24 cellular contexts compared by ENCODE assay signal in the genomic region with DNA sequence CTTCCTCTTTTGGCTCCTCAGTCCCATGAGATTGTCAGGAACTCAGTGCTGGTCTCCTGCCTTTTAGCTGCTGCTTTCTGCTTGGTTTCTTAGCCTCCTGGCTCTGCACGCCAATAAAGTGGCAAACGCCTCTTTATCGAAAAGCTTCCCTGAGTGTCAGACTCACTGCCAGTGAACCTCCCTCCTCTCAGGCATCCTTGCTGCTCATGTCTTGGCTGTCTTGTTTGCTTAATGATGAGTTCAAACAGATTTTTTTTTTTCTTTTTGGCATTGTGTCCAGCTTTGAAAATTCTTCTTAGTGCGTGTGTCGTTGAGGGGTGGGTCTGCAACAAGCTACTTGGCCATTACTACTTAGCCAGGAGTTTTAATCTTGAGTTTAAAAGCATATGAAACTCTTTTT. TPM values are rescaled to one million over a fixed set of nuclear protein-coding genes. Genes with fewer than 3 reads are reported as not detected.
DNase-seq lines count a peak whose midpoint lies in the region; ATAC-seq, FAIRE-seq and TF ChIP-seq lines count a peak whose summit lies in the region.
"Had no signal": no experiment of that assay in that cellular context is flagged by ENCODE, and none has a peak within 500 bp of the region (broad histone marks: within the 10 kb centered on the region; RNA-seq: fewer than 3 reads in every experiment).

No MANE protein-coding gene starts in this region.

- TF ChIP-seq POLR2A in HepG2 (IDR thresholded peaks at IDR 0.05; ENCODE audit: insufficient read depth in 1 of 2, low read depth in 2 of 2, low read length in 2 of 2) (no peak), right lobe of liver (IDR thresholded peaks at IDR 0.05) (no peak)

- no peak for TF ChIP-seq CTCF in HepG2 (CRISPR knock-in tag; IDR thresholded peaks at IDR 0.05)
- no peak for TF ChIP-seq CTCF in right lobe of liver (IDR thresholded peaks at IDR 0.05)

- BruUV-seq in HepG2 (replicated peaks; lab: Mats Ljungman, UMichigan): no TSS peak

- intact Hi-C loops in HepG2 (cut with micrococcal nuclease; ENCODE audit: unreplicated experiment) (no loop called here), right lobe of liver (cut with DNase I) (no loop called here)

- peak overlapping the region; percentile 61 for H3K4me3 Mint-ChIP-seq in T-helper 17 cell
- H3K4me3 Mint-ChIP-seq: activated CD8-positive, alpha-beta memory T cell treated with anti-CD3 and anti-CD28 coated beads, Interleukin-2, amount 10 ng/mL, durations not matched to agents 7 days and 5 days had no signal

- H3K9me3 ChIP-seq in HepG2 (ENCODE audit: low read length) (no peaks in the 10 kb centered on the region), right lobe of liver (no peaks in the 10 kb centered on the region), T-helper 17 cell (ENCODE audit: control insufficient read depth, low read length, poor library complexity, severe bottlenecking) (no peaks in the 10 kb centered on the region)
- H3K9me3 ChIP-seq in effector memory CD4-positive, alpha-beta T cell (ENCODE audit: control insufficient read depth, low read length): no peaks in the 10 kb centered on the region
- H3K9me3 ChIP-seq: esophagus squamous epithelium, ovary, Peyer's patch, SK-N-SH had no signal

- peaks cover 45% of the 10 kb centered on the region for H3K4me1 Mint-ChIP-seq in T-helper 17 cell

- DNase-seq in HepG2 (ENCODE audit: low spot score) (peak; percentile 31), right lobe of liver (no peak), T-helper 17 cell (no peak), iris pigment epithelial cell (ENCODE audit: low read depth) (peak; percentile 24), urothelium cell line (ENCODE audit: low spot score) (peak; percentile 30), DMS153 (lab: John Stamatoyannopoulos, UW) (no peak), NOMO-1 treated with dmso at 0.1 percent for 144 hours (lab: John Stamatoyannopoulos, UW; ENCODE audit: unreplicated experiment) (no peak)
- no peak for DNase-seq in effector memory CD4-positive, alpha-beta T cell
- DNase-seq: activated CD4-positive, alpha-beta T cell treated with anti-CD3 and anti-CD28 coated beads for 4 hours; activated CD8-positive, alpha-beta memory T cell treated with anti-CD3 and anti-CD28 coated beads, Interleukin-2, amount 10 ng/mL, durations not matched to agents 7 days and 5 days; effector CD8-positive, alpha-beta T cell; esophagus squamous epithelium; glutamatergic neuron; MV-4-11; NCI-H1694 treated with DMSO at 0.1 percent for 48 hours; NCI-H2227 treated with DMSO at 0.1 percent for 48 hours; NCI-H774; ovary; Peyer's patch; SK-N-SH; stimulated activated CD4-positive, alpha-beta T cell treated with anti-CD3 and anti-CD28 coated beads, Interleukin-2, amount 100 ng/mL, for 48 hours had no signal

- TF ChIP-seq EP300 in HepG2 (IDR thresholded peaks at IDR 0.05; ENCODE audit: low read depth in 2 of 2, low read length in 2 of 2) (no peak), HepG2 (CRISPR knock-in tag; IDR thresholded peaks at IDR 0.05; ENCODE audit: borderline replicate concordance) (no peak)

- TF ChIP-seq RAD21 in HepG2 (CRISPR knock-in tag; IDR thresholded peaks at IDR 0.05): no peak

- H3K27me3 ChIP-seq in HepG2 (ENCODE audit: control insufficient read depth in 1 of 2, insufficient read depth in 2 of 2, low read length in 2 of 2): no peaks in the 10 kb centered on the region
- H3K27me3 ChIP-seq in right lobe of liver: no peaks in the 10 kb centered on the region
- H3K27me3 ChIP-seq in effector memory CD4-positive, alpha-beta T cell (replicated peaks; ENCODE audit: control insufficient read depth, insufficient read depth, low read length, poor library complexity, severe bottlenecking): no peaks in the 10 kb centered on the region
- H3K27me3 ChIP-seq: esophagus squamous epithelium, ovary, Peyer's patch had no signal

- 78% methylated on average over 5 of the region's 5 CpGs for WGBS in HepG2 (ENCODE audit: low lambda C conversion rate)
- 56% methylated on average over 5 of the region's 5 CpGs for WGBS in right lobe of liver (ENCODE audit: insufficient coverage, low coverage, low lambda C conversion rate, missing lambda C conversion rate)

- H3K9ac ChIP-seq in HepG2 (ENCODE audit: insufficient read depth, low read depth, low read length): no peak overlapping the region
- H3K9ac ChIP-seq: SK-N-SH had no signal

- H3K4me2 ChIP-seq in HepG2 (ENCODE audit: low read depth, low read length): 0 out of 2 replicates have a peak overlapping the region, but pooled peaks have one; percentile 2
- H3K4me2 ChIP-seq: SK-N-SH had no signal

- POLR2A ChIA-PET in HepG2 (lab: Yijun Ruan, JAX): interaction anchor here (1.2 to 2.4 kb wide), 2 partner anchors 12 to 15 kb away, joined by 3 to 9 read pairs; a partner anchor contains a TSS

- H2AFZ ChIP-seq in HepG2 (ENCODE audit: low read length): no peak overlapping the region

- peaks cover 91% of the 10 kb centered on the region for H3K79me2 ChIP-seq in HepG2 (ENCODE audit: insufficient read depth, low read length)

- H3K4me3 ChIP-seq in HepG2 (replicated peaks in 1 of 3; ENCODE audit: insufficient read depth in 1 of 3, low read depth in 2 of 3, low read length in 3 of 3): no peak overlapping the region
- no peak overlapping the region for H3K4me3 ChIP-seq in right lobe of liver
- no peak overlapping the region for H3K4me3 ChIP-seq in effector memory CD4-positive, alpha-beta T cell (ENCODE audit: insufficient read depth, low read depth, low read length, poor library complexity, severe bottlenecking)
- H3K4me3 ChIP-seq: esophagus squamous epithelium, lung, ovary, Peyer's patch had no signal

- in situ Hi-C loops in HepG2 (cut with HindIII; ENCODE audit: extremely low pct_ligation_motif_present, low pct_unique_long_range_greater_than_20kb): no loop called here

- H3K27me3 Mint-ChIP-seq in T-helper 17 cell: no peaks in the 10 kb centered on the region
- H3K27me3 Mint-ChIP-seq: activated CD8-positive, alpha-beta memory T cell treated with anti-CD3 and anti-CD28 coated beads, Interleukin-2, amount 10 ng/mL, durations not matched to agents 7 days and 5 days had no signal

- H4K20me1 ChIP-seq in HepG2 (ENCODE audit: insufficient read depth, low read length): no peaks in the 10 kb centered on the region

- H3K36me3 ChIP-seq in HepG2 (replicated peaks in 1 of 2; ENCODE audit: control insufficient read depth in 1 of 2, insufficient read depth in 2 of 2, low read length in 2 of 2) (peaks cover 1 to 7% of the 10 kb centered on the region in 2 experiments; a peak in 2 of 5 replicates), right lobe of liver (no peaks in the 10 kb centered on the region)
- H3K36me3 ChIP-seq in effector memory CD4-positive, alpha-beta T cell (ENCODE audit: control insufficient read depth, insufficient read depth, low read length): no peaks in the 10 kb centered on the region
- H3K36me3 ChIP-seq: esophagus squamous epithelium, ovary, Peyer's patch had no signal

- no peaks in the 10 kb centered on the region for H3K36me3 Mint-ChIP-seq in T-helper 17 cell (ENCODE audit: low read depth)
- H3K36me3 Mint-ChIP-seq: activated CD8-positive, alpha-beta memory T cell treated with anti-CD3 and anti-CD28 coated beads, Interleukin-2, amount 10 ng/mL, durations not matched to agents 7 days and 5 days had no signal

- H3K27ac Mint-ChIP-seq in T-helper 17 cell: peak overlapping the region; percentile 90
- H3K27ac Mint-ChIP-seq: activated CD8-positive, alpha-beta memory T cell treated with anti-CD3 and anti-CD28 coated beads, Interleukin-2, amount 10 ng/mL, durations not matched to agents 7 days and 5 days; activated T-helper 2 cell treated with anti-CD3 and anti-CD28 coated beads, Interferon-gamma antibody, Interleukin-2, Interleukin-4, amounts not matched to agents 10 μg/mL and 5 μg/mL and 100 μg/mL, durations not matched to agents 14 hours and 24 hours and 36 hours had no signal

- H3K27ac ChIP-seq in HepG2 (ENCODE audit: extremely low read length, insufficient read depth, low read length) (no peak overlapping the region), right lobe of liver (no peak overlapping the region)
- no peak overlapping the region for H3K27ac ChIP-seq in effector memory CD4-positive, alpha-beta T cell (ENCODE audit: insufficient read depth, low read length, poor library complexity, severe bottlenecking)
- H3K27ac ChIP-seq: HL-60, Peyer's patch had no signal

- CTCF ChIA-PET in HepG2 (lab: Yijun Ruan, JAX; ENCODE audit: low intra/inter-chr PET ratio, low total read pairs): no interaction called here

- FAIRE-seq in HepG2 (lab: Jason Lieb, UNC): no peak
- no peak for FAIRE-seq in urothelium cell line (lab: Jason Lieb, UNC)

- ATAC-seq in HepG2 (no peak), right lobe of liver (no peak), T-helper 17 cell (no peak)
- ATAC-seq: activated CD8-positive, alpha-beta memory T cell treated with anti-CD3 and anti-CD28 coated beads, Interleukin-2, amount 10 ng/mL, durations not matched to agents 7 days and 5 days had no signal

- H3K4me1 ChIP-seq in HepG2 (ENCODE audit: insufficient read depth, low read length): peaks cover 60% of the 10 kb centered on the region
- H3K4me1 ChIP-seq in right lobe of liver: no peaks in the 10 kb centered on the region
- peaks cover 16% of the 10 kb centered on the region for H3K4me1 ChIP-seq in effector memory CD4-positive, alpha-beta T cell (ENCODE audit: control insufficient read depth, insufficient read depth, low read length, poor library complexity, severe bottlenecking)
- H3K4me1 ChIP-seq: esophagus squamous epithelium, Peyer's patch had no signal

RNA-seq across cellular contexts. Expression of a gene that starts 14.9 kb away (rescaled TPM):
- total RNA-seq in HepG2 (2016; rRNA removed; fragmentation: Illumina TruSeq; extraction: Trizol): 23.6 and 24.6 TPM in 2 replicates
- total RNA-seq in HepG2 (2016; cell fraction: cytosol; rRNA removed; fragmentation: Illumina TruSeq; extraction: Trizol; ENCODE audit: low read depth): 28.7 and 29.4 TPM in 2 replicates
- total RNA-seq in HepG2 (2016; cell fraction: insoluble cytoplasmic fraction; rRNA removed; fragmentation: Illumina TruSeq; extraction: Trizol): 21.9 and 24.2 TPM in 2 replicates
- total RNA-seq in HepG2 (2016; cell fraction: membrane; rRNA removed; fragmentation: Illumina TruSeq; extraction: Trizol): 29.6 and 33.7 TPM in 2 replicates
- total RNA-seq in HepG2 (2016; cell fraction: nucleus; rRNA removed; fragmentation: Illumina TruSeq; extraction: Trizol): 27.7 and 35.4 TPM in 2 replicates
- polyA plus RNA-seq in HepG2 (2011; rRNA removed): 21.0 and 29.0 TPM in 2 replicates
- polyA plus RNA-seq in HepG2 (2011; cell fraction: cytosol; rRNA removed): 16.4 and 17.4 TPM in 2 replicates
- 33.0 and 40.3 TPM in 2 replicates for polyA plus RNA-seq in HepG2 (2011; cell fraction: nucleus; rRNA removed)
- 16.3 and 20.9 TPM in 2 replicates for polyA plus RNA-seq in HepG2 (2012)
- polyA plus RNA-seq in HepG2 (2016; cell fraction: cytosol; fragmentation: Illumina TruSeq; extraction: Trizol; ENCODE audit: low read depth): 3.9 and 4.1 TPM in 2 replicates
- 21.6 and 22.6 TPM in 2 replicates for polyA plus RNA-seq in HepG2 (2016; cell fraction: insoluble cytoplasmic fraction; fragmentation: Illumina TruSeq; extraction: Trizol; ENCODE audit: low read depth)
- polyA plus RNA-seq in HepG2 (2016; cell fraction: membrane; fragmentation: Illumina TruSeq; extraction: Trizol; ENCODE audit: low read depth): 11.4 and 12.7 TPM in 2 replicates
- polyA plus RNA-seq in HepG2 (2016; cell fraction: nucleus; fragmentation: Illumina TruSeq; extraction: Trizol; ENCODE audit: insufficient read depth, low read depth): 28.8 and 31.1 TPM in 2 replicates
- polyA minus RNA-seq in HepG2 (2011; rRNA and poly(A)+ RNA removed; ENCODE audit: low replicate concordance): 0.05 and 56.0 TPM in 2 replicates
- polyA minus RNA-seq in HepG2 (2011; cell fraction: cytosol; rRNA and poly(A)+ RNA removed): 23.4 and 24.9 TPM in 2 replicates
- 104 and 113 TPM in 2 replicates for polyA minus RNA-seq in HepG2 (2011; cell fraction: nucleus; rRNA and poly(A)+ RNA removed)
- total RNA-seq in right lobe of liver: under 1 TPM; 0.20 to 0.61 (median 0.36) TPM
- total RNA-seq in T-helper 17 cell: 10 to 100 TPM; 21.3 to 32.3 TPM

Comparison
In these comparisons a context has a peak if more than half of its experiments do, and no peak if none do; other contexts are left out.
1. DNase-seq: peak in HepG2 (single experiment), iris pigment epithelial cell (single experiment) and urothelium cell line (single experiment); none in right lobe of liver (0 of 3), T-helper 17 cell (0 of 3), effector memory CD4-positive, alpha-beta T cell (0 of 3), DMS153 (single experiment) and NOMO-1 treated with dmso at 0.1 percent for 144 hours (single experiment).
2. RNA of a gene that starts 14.9 kb away (total RNA-seq): 21.3 to 32.3 TPM in T-helper 17 cell and 21.9 to 35.4 TPM in HepG2; 0.20 to 0.61 TPM in right lobe of liver; every median in the first group is over 10 times any median in the second.